ENCODE assay signal across 8 cellular contexts in the genomic region with DNA sequence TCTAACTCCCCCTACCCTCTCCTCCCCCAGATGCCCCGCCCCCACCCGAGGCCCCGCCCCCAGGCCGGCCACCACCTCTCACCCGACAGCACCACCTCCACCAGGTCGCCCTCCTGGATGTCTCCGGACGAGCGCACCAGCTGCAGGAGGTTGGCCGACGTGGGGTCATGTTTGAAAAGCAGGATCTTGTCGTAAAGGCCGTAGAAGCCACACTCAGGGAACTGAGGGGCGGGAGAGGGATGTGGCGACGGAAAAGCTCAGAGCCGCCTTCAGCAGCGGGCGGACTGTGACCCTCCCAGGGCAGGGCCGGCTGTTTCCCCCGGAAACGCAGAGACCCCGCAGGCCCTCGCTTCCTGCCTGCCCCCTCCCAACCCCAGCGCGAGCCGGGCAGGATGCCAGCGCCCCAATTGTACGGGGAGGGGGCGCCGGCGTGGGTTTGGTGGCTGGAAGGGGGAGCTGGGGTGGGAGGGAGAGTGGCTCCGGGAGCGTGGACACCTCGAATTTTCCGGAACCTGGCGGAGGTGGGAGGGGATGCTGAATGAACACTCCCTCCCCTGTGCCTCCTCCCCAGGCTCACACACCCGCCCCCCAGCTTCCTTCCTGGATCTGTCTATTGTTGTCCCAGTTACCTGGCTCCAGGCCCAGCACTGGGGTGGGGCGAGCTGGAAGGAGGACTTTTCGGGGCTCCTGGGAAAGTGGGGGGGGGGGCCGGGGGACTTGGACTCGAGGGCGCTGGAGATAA. TPM values are rescaled to one million over a fixed set of nuclear protein-coding genes. Genes with fewer than 3 reads are reported as not detected.
A peak's percentile ranks its signal among the peaks of the same experiment; 100 is the strongest.
DNase-seq lines count a peak whose midpoint lies in the region; ATAC-seq, FAIRE-seq and TF ChIP-seq lines count a peak whose summit lies in the region.

No MANE protein-coding gene starts in this region.

- peak; percentile 25 to 34 for ATAC-seq in activated CD4-positive, CD25-positive, alpha-beta regulatory T cell treated with anti-CD3 and anti-CD28 coated beads, Interleukin-2, amount 50 U/mL, for 24 hours
- ATAC-seq in central memory CD8-positive, alpha-beta T cell (replicated peaks; ENCODE audit: extremely low read depth, poor library complexity, severe bottlenecking): peak; percentile 68
- ATAC-seq in HG02763 (IDR thresholded peaks at IDR 0.05; ENCODE audit: unreplicated experiment) (no peak), GM19324 (IDR thresholded peaks at IDR 0.05; ENCODE audit: low FRiP score, unreplicated experiment) (no peak)

- H3K36me3 Mint-ChIP-seq in central memory CD8-positive, alpha-beta T cell (ENCODE audit: insufficient read depth): peaks cover 42% of the 10 kb centered on the region

- peak; percentile 83 for DNase-seq in GM12891 (ENCODE audit: insufficient read length, low spot score)
- DNase-seq in NCI-H2029 (lab: John Stamatoyannopoulos, UW): peak; percentile 82
- DNase-seq in central memory CD8-positive, alpha-beta T cell (ENCODE audit: low spot score in 2 of 2): peak; percentile 52 to 69
- peak; percentile 87 for DNase-seq in kidney tubule cell (ENCODE audit: low spot score)
- peak; percentile 50 to 54 for DNase-seq in stimulated activated CD4-positive, alpha-beta T cell treated with anti-CD3 and anti-CD28 coated beads, Interleukin-1b, Interleukin-23, amount 100 ng/mL, for 4 hours (ENCODE audit: low read depth in 2 of 2)

- H3K27ac Mint-ChIP-seq in central memory CD8-positive, alpha-beta T cell (ENCODE audit: low read depth): peak overlapping the region; percentile 99

- H3K4me3 Mint-ChIP-seq in central memory CD8-positive, alpha-beta T cell: peak overlapping the region; percentile 98

- no peak for TF ChIP-seq POLR2A in GM12891 (IDR thresholded peaks at IDR 0.05; ENCODE audit: low read depth, low read length)

- H3K4me1 Mint-ChIP-seq in central memory CD8-positive, alpha-beta T cell: peaks cover 48% of the 10 kb centered on the region

- FAIRE-seq in GM12891 (lab: Jason Lieb, UNC): peak; percentile 62

- no peaks in the 10 kb centered on the region for H3K27me3 Mint-ChIP-seq in central memory CD8-positive, alpha-beta T cell

- no peaks in the 10 kb centered on the region for H3K9me3 Mint-ChIP-seq in central memory CD8-positive, alpha-beta T cell

TF ChIP-seq in GM12891, 5 proteins besides CTCF, POLR2A, EP300 and RAD21:
- TF ChIP-seq SPI1 (IDR thresholded peaks at IDR 0.05; ENCODE audit: low read depth, low read length): no peak
- TF ChIP-seq PAX5 (IDR thresholded peaks at IDR 0.05; ENCODE audit: insufficient read depth, low read length, severe bottlenecking): no peak
- TF ChIP-seq TAF1 (IDR thresholded peaks at IDR 0.05; ENCODE audit: low read depth, low read length): no peak
- no peak for TF ChIP-seq POU2F2 (IDR thresholded peaks at IDR 0.05; ENCODE audit: low read depth, low read length)
- no peak for TF ChIP-seq POLR2AphosphoS5 (IDR thresholded peaks at IDR 0.05; ENCODE audit: low read depth, low read length)

RNA-seq across cellular contexts. Expression of a gene that starts 3.0 kb away (rescaled TPM):
- polyA plus RNA-seq in GM12891 (2012; ENCODE audit: low read depth, missing spikeins): 48.0 TPM

RNA-seq across cellular contexts. Expression of a gene that starts 31.9 kb away (rescaled TPM):
- 7.9 TPM for polyA plus RNA-seq in GM12891 (2012; ENCODE audit: low read depth, missing spikeins)

RNA-seq across cellular contexts. Expression of a gene that starts 32.3 kb away (rescaled TPM):
- 27.3 TPM for polyA plus RNA-seq in GM12891 (2012; ENCODE audit: low read depth, missing spikeins)

RNA-seq across cellular contexts. Expression of a gene that starts 53.0 kb away (rescaled TPM):
- polyA plus RNA-seq in GM12891 (2012; ENCODE audit: low read depth, missing spikeins): 1.7 TPM

Comparison
In these comparisons a context has a peak if more than half of its experiments do, and no peak if none do; other contexts are left out.
1. ATAC-seq: peak in activated CD4-positive, CD25-positive, alpha-beta regulatory T cell treated with anti-CD3 and anti-CD28 coated beads, Interleukin-2, amount 50 U/mL, for 24 hours (2 of 2) and central memory CD8-positive, alpha-beta T cell (single experiment); none in HG02763 (single experiment) and GM19324 (single experiment).
2. Peak in every context shown above with its lines, with median percentiles within 50 percentile points of each other: DNase-seq.